Comparison of ENCODE assay signal across 15 cellular contexts in the genomic region with DNA sequence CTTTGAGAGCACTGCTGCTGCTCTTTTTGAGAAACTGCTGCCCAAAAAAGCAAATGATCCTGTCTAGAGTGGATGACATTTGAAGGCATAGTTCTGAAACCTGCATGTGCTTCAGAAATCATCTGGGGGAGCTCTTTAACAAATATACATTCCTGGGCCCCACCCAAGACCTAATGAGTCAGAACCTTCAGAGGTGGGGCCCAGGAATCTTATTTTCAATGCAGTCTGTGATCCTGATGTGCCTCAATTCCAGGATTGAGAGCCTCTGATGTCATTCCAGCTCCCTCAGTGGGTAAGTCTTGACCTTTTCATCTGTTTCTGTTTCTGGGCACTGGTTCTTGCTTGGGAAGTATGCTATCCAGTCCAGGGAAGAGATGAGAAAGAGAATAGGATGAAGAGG. TPM values are rescaled to one million over a fixed set of nuclear protein-coding genes. Genes with fewer than 3 reads are reported as not detected.
DNase-seq lines count a peak whose midpoint lies in the region; ATAC-seq and TF ChIP-seq lines count a peak whose summit lies in the region.
"Had no signal": no experiment of that assay in that cellular context is flagged by ENCODE, and none has a peak within 500 bp of the region (broad histone marks: within the 10 kb centered on the region; RNA-seq: fewer than 3 reads in every experiment).

No MANE protein-coding gene starts in this region.

- H4K20me1 ChIP-seq in GM23248 (ENCODE audit: insufficient read depth) = no peaks in the 10 kb centered on the region

- H3K27ac Mint-ChIP-seq in stimulated activated naive B cell treated with anti-CD40 and anti-IgM and Interleukin-4, amounts not matched to agents 10 μg/mL and 1 μg/mL and 100 μg/mL, for 72 hours = no peak overlapping the region
- no peak overlapping the region for H3K27ac Mint-ChIP-seq in CD4-positive, alpha-beta T cell
- H3K27ac Mint-ChIP-seq in stimulated activated naive CD8-positive, alpha-beta T cell treated with anti-CD3 and anti-CD28 coated beads, Interleukin-15, amount 100 ng/mL, for 72 hours = peak overlapping the region in 1 of 2 donors; percentile 70

- H3K27me3 ChIP-seq in GM23248 (replicated peaks; ENCODE audit: insufficient read depth) = peaks cover 12% of the 10 kb centered on the region; the same call in 1 of the 2 replicates
- H3K27me3 ChIP-seq in RWPE2 (ENCODE audit: insufficient read depth, poor library complexity, severe bottlenecking) = no peaks in the 10 kb centered on the region
- H3K27me3 ChIP-seq in CD4-positive, alpha-beta T cell (ENCODE audit: control insufficient read depth, insufficient read depth, low read length) = peaks cover 7% of the 10 kb centered on the region
- H3K27me3 ChIP-seq: vagina had no signal

- POLR2A ChIA-PET in CD4-positive, alpha-beta T cell (lab: Charles Lee) = no interaction called here

- no peaks in the 10 kb centered on the region for H3K9me2 ChIP-seq in GM23248 (ENCODE audit: insufficient read depth)

- intact Hi-C loops in posterior vena cava (cut with DNase I) = no loop called here
- intact Hi-C loops in CD4-positive, alpha-beta T cell (cut with DNase I, micrococcal nuclease) = no loop called here

- no peaks in the 10 kb centered on the region for H3K9me3 Mint-ChIP-seq in stimulated activated naive B cell treated with anti-CD40 and anti-IgM and Interleukin-4, amounts not matched to agents 10 μg/mL and 1 μg/mL and 100 μg/mL, for 72 hours
- H3K9me3 Mint-ChIP-seq in CD4-positive, alpha-beta T cell = no peaks in the 10 kb centered on the region
- no peaks in the 10 kb centered on the region for H3K9me3 Mint-ChIP-seq in stimulated activated naive CD8-positive, alpha-beta T cell treated with anti-CD3 and anti-CD28 coated beads, Interleukin-15, amount 100 ng/mL, for 72 hours

- 0 out of 2 replicates have a peak overlapping the region, but pooled peaks have one; percentile 25 for H2AFZ ChIP-seq in GM23248

- peaks cover 25 to 36% of the 10 kb centered on the region in 2 donors for H3K4me1 Mint-ChIP-seq in stimulated activated naive B cell treated with anti-CD40 and anti-IgM and Interleukin-4, amounts not matched to agents 10 μg/mL and 1 μg/mL and 100 μg/mL, for 72 hours
- H3K4me1 Mint-ChIP-seq in CD4-positive, alpha-beta T cell (ENCODE audit: low read depth) = no peaks in the 10 kb centered on the region
- peaks cover 41% of the 10 kb centered on the region for H3K4me1 Mint-ChIP-seq in stimulated activated naive CD8-positive, alpha-beta T cell treated with anti-CD3 and anti-CD28 coated beads, Interleukin-15, amount 100 ng/mL, for 72 hours

- peaks cover 9% of the 10 kb centered on the region; the same call in 1 of the 2 replicates for H3F3A ChIP-seq in GM23248 (ENCODE audit: insufficient read depth)

- in situ Hi-C loops in GM23248 (cut with MboI) = no loop called here

- no peak overlapping the region for H3K9ac ChIP-seq in GM23248

- H3K9me3 ChIP-seq in GM23248 (ENCODE audit: low read depth) (no peaks in the 10 kb centered on the region), RWPE2 (ENCODE audit: severe bottlenecking) (no peaks in the 10 kb centered on the region)
- no peaks in the 10 kb centered on the region for H3K9me3 ChIP-seq in CD4-positive, alpha-beta T cell (ENCODE audit: control insufficient read depth, low read length)
- H3K9me3 ChIP-seq: heart left ventricle, vagina had no signal

- H3K36me3 ChIP-seq in GM23248 (ENCODE audit: low read depth) (no peaks in the 10 kb centered on the region), RWPE2 (ENCODE audit: low read depth) (no peaks in the 10 kb centered on the region)
- H3K36me3 ChIP-seq: heart left ventricle, vagina had no signal

- TF ChIP-seq CTCF in RWPE2 (IDR thresholded peaks at IDR 0.05; ENCODE audit: poor library complexity, severe bottlenecking) (peak; percentile 35), fibroblast of the aortic adventitia (IDR thresholded peaks at IDR 0.05; ENCODE audit: insufficient read depth, low read length) (no peak)
- TF ChIP-seq CTCF in CD4-positive, alpha-beta T cell (IDR thresholded peaks at IDR 0.05) = no peak

- H3K27me3 Mint-ChIP-seq in stimulated activated naive B cell treated with anti-CD40 and anti-IgM and Interleukin-4, amounts not matched to agents 10 μg/mL and 1 μg/mL and 100 μg/mL, for 72 hours = peaks cover 26 to 27% of the 10 kb centered on the region in 2 donors
- H3K27me3 Mint-ChIP-seq in CD4-positive, alpha-beta T cell = peaks cover 41% of the 10 kb centered on the region
- peaks cover 57% of the 10 kb centered on the region for H3K27me3 Mint-ChIP-seq in stimulated activated naive CD8-positive, alpha-beta T cell treated with anti-CD3 and anti-CD28 coated beads, Interleukin-15, amount 100 ng/mL, for 72 hours

- CTCF ChIA-PET in CD4-positive, alpha-beta T cell (lab: Charles Lee) = no interaction called here

- peak; percentile 74 for DNase-seq in GM23248
- no peak for DNase-seq in RWPE2 (ENCODE audit: low spot score)
- DNase-seq in fibroblast of the aortic adventitia (ENCODE audit: low read depth) = peak; percentile 75
- no peak for DNase-seq in stimulated activated naive B cell treated with anti-CD40 and anti-IgM and Interleukin-4, amounts not matched to agents 10 μg/mL and 1 μg/mL and 100 μg/mL, for 72 hours
- DNase-seq in posterior vena cava (ENCODE audit: low spot score) = no peak
- DNase-seq in CD4-positive, alpha-beta T cell = no peak
- no peak for DNase-seq in stimulated activated naive CD8-positive, alpha-beta T cell treated with anti-CD3 and anti-CD28 coated beads, Interleukin-15, amount 100 ng/mL, for 72 hours
- no peak for DNase-seq in D341Med (ENCODE audit: low spot score)
- DNase-seq: central memory CD4-positive, alpha-beta T cell; heart left ventricle; KBM-7; midbrain; retina had no signal

- peaks cover 23% of the 10 kb centered on the region for H3K4me1 ChIP-seq in GM23248 (ENCODE audit: insufficient read depth)
- peaks cover 20% of the 10 kb centered on the region for H3K4me1 ChIP-seq in RWPE2 (ENCODE audit: insufficient read depth, poor library complexity, severe bottlenecking)
- H3K4me1 ChIP-seq: heart left ventricle, vagina had no signal

- H3K36me3 Mint-ChIP-seq in stimulated activated naive B cell treated with anti-CD40 and anti-IgM and Interleukin-4, amounts not matched to agents 10 μg/mL and 1 μg/mL and 100 μg/mL, for 72 hours = peaks cover 51 to 78% of the 10 kb centered on the region in 2 donors
- H3K36me3 Mint-ChIP-seq in CD4-positive, alpha-beta T cell (ENCODE audit: low read depth) = no peaks in the 10 kb centered on the region

- H3K27ac ChIP-seq in GM23248 = no peak overlapping the region
- no peak overlapping the region for H3K27ac ChIP-seq in RWPE2 (ENCODE audit: poor library complexity, severe bottlenecking)
- H3K27ac ChIP-seq in CD4-positive, alpha-beta T cell (ENCODE audit: low read depth, low read length) = no peak overlapping the region
- H3K27ac ChIP-seq: heart left ventricle, vagina had no signal

- H3K79me2 ChIP-seq in GM23248 (ENCODE audit: insufficient read depth) = no peaks in the 10 kb centered on the region

- H3K4me2 ChIP-seq in GM23248 (ENCODE audit: unreplicated experiment) = peak overlapping the region; percentile 23

- H3K4me3 ChIP-seq in GM23248 (no peak overlapping the region), RWPE2 (ENCODE audit: severe bottlenecking) (no peak overlapping the region), fibroblast of the aortic adventitia (ENCODE audit: low read depth, low read length) (no peak overlapping the region)
- H3K4me3 ChIP-seq: heart left ventricle, vagina had no signal

- peak overlapping the region; percentile 22 to 45 for H3K4me3 Mint-ChIP-seq in stimulated activated naive B cell treated with anti-CD40 and anti-IgM and Interleukin-4, amounts not matched to agents 10 μg/mL and 1 μg/mL and 100 μg/mL, for 72 hours
- H3K4me3 Mint-ChIP-seq in CD4-positive, alpha-beta T cell = no peak overlapping the region
- H3K4me3 Mint-ChIP-seq in stimulated activated naive CD8-positive, alpha-beta T cell treated with anti-CD3 and anti-CD28 coated beads, Interleukin-15, amount 100 ng/mL, for 72 hours = no peak overlapping the region

- peak; percentile 78 for ATAC-seq in RWPE2 (ENCODE audit: low read depth)
- peak in 1 of 2 donors; percentile 53 for ATAC-seq in stimulated activated naive B cell treated with anti-CD40 and anti-IgM and Interleukin-4, amounts not matched to agents 10 μg/mL and 1 μg/mL and 100 μg/mL, for 72 hours (replicated peaks)
- ATAC-seq in CD4-positive, alpha-beta T cell (ENCODE audit: poor library complexity) = no peak
- no peak for ATAC-seq in stimulated activated naive CD8-positive, alpha-beta T cell treated with anti-CD3 and anti-CD28 coated beads, Interleukin-15, amount 100 ng/mL, for 72 hours
- ATAC-seq: heart left ventricle, Right ventricle myocardium inferior had no signal

RNA-seq across cellular contexts. Expression of a gene that starts 42.3 kb away (rescaled TPM):
- total RNA-seq in GM23248 (2014; rRNA removed; shearing (Covaris generic)) = not detected in 2 replicates
- not detected in 2 replicates for polyA plus RNA-seq in GM23248 (2016; fragmentation: Nextera tagmentation; extraction: Ambion mirVana)
- total RNA-seq in fibroblast of the aortic adventitia (ENCODE audit: low replicate concordance) = not detected in 2 replicates
- total RNA-seq in posterior vena cava = not detected
- not detected for total RNA-seq in CD4-positive, alpha-beta T cell
- total RNA-seq: heart left ventricle, Right ventricle myocardium inferior, vagina had no signal
- polyA plus RNA-seq: heart left ventricle had no signal

RNA-seq across cellular contexts. Expression of a gene that starts 59.4 kb away (rescaled TPM):
- total RNA-seq in GM23248 (2014; rRNA removed; shearing (Covaris generic)) = 26.7 and 34.7 TPM in 2 replicates
- 23.5 and 26.1 TPM in 2 replicates for polyA plus RNA-seq in GM23248 (2016; fragmentation: Nextera tagmentation; extraction: Ambion mirVana)
- 16.0 and 29.9 TPM in 2 replicates for total RNA-seq in fibroblast of the aortic adventitia (ENCODE audit: low replicate concordance)
- total RNA-seq in posterior vena cava = 10 to 100 TPM; 16.8 to 20.7 TPM
- 10 to 100 TPM; 27.4 to 30.1 TPM for total RNA-seq in CD4-positive, alpha-beta T cell

Comparison
In these comparisons a context has a peak if more than half of its experiments do, and no peak if none do; other contexts are left out.
1. DNase-seq: peak in GM23248 (single experiment) and fibroblast of the aortic adventitia (single experiment); none in RWPE2 (single experiment), stimulated activated naive B cell treated with anti-CD40 and anti-IgM and Interleukin-4, amounts not matched to agents 10 μg/mL and 1 μg/mL and 100 μg/mL, for 72 hours (single experiment), posterior vena cava (single experiment), CD4-positive, alpha-beta T cell (0 of 10), stimulated activated naive CD8-positive, alpha-beta T cell treated with anti-CD3 and anti-CD28 coated beads, Interleukin-15, amount 100 ng/mL, for 72 hours (0 of 2) and D341Med (single experiment).
2. H3K4me3 Mint-ChIP-seq: peak in stimulated activated naive B cell treated with anti-CD40 and anti-IgM and Interleukin-4, amounts not matched to agents 10 μg/mL and 1 μg/mL and 100 μg/mL, for 72 hours (2 of 2); none in CD4-positive, alpha-beta T cell (single experiment) and stimulated activated naive CD8-positive, alpha-beta T cell treated with anti-CD3 and anti-CD28 coated beads, Interleukin-15, amount 100 ng/mL, for 72 hours (0 of 2).